Comparison of ENCODE assay signal across 25 cellular contexts in the genomic region with DNA sequence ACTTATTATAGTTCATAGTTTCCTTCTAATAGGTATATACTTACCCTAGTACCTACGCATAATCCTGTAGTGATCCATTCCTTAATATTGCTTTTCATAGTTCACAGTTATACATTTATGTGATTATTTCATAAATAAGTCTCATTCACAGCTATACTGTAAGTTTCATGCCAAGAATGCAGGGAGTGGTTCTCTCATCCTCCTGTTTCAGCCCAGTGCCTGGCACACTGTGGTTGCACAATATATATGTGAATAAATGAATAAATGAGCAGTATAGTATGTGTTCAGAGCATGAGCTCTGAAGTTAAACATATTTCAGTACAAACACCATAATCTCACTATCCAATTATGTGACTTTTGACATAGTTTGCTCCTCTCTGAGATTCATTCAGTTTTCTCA.
DNase-seq lines count a peak whose midpoint lies in the region; ATAC-seq and TF ChIP-seq lines count a peak whose summit lies in the region.
"Had no signal": no experiment of that assay in that cellular context is flagged by ENCODE, and none has a peak within 500 bp of the region (broad histone marks: within the 10 kb centered on the region; RNA-seq: fewer than 3 reads in every experiment).

No MANE protein-coding gene starts in this region.

- H3K4me3 Mint-ChIP-seq in T-helper 17 cell: no peak overlapping the region
- H3K4me3 Mint-ChIP-seq in stimulated activated memory B cell treated with anti-CD40 and anti-IgM and Interleukin-4, amounts not matched to agents 10 μg/mL and 1 μg/mL and 100 μg/mL, for 72 hours: no peak overlapping the region
- H3K4me3 Mint-ChIP-seq: endodermal cell, GM23338, IgD-negative memory B cell had no signal

- H3K4me1 ChIP-seq in SK-N-SH (ENCODE audit: control insufficient read depth in 1 of 2, insufficient read depth in 2 of 2, low read depth in 1 of 2, low read length in 1 of 2): peaks cover under 1 to 42% of the 10 kb centered on the region in 2 experiments

- no peaks in the 10 kb centered on the region for H3K9me3 ChIP-seq in SK-N-SH
- no peaks in the 10 kb centered on the region for H3K9me3 ChIP-seq in T-helper 17 cell (ENCODE audit: control insufficient read depth, low read length, poor library complexity, severe bottlenecking)
- H3K9me3 ChIP-seq: BE2C, testis had no signal

- 100% methylated on average over 1 of the region's 1 CpG for WGBS in SK-N-SH (ENCODE audit: low lambda C conversion rate)

- no peak for ATAC-seq in SK-N-SH treated with all-trans-retinoic acid at 6 μM for 48 hours
- no peak for ATAC-seq in T-helper 17 cell
- ATAC-seq in esophagus mucosa: peak; percentile 88
- no peak for ATAC-seq in stimulated activated memory B cell treated with anti-CD40 and anti-IgM and Interleukin-4, amounts not matched to agents 10 μg/mL and 1 μg/mL and 100 μg/mL, for 72 hours
- ATAC-seq in HG03159 (IDR thresholded peaks at IDR 0.05; ENCODE audit: unreplicated experiment): no peak
- ATAC-seq: GM23338 had no signal

- H3K36me3 ChIP-seq in SK-N-SH (replicated peaks in 1 of 2; ENCODE audit: control insufficient read depth in 1 of 2, insufficient read depth in 2 of 2, low read length in 1 of 2): peaks cover 0 to 6% of the 10 kb centered on the region in 2 experiments
- H3K36me3 ChIP-seq: BE2C had no signal

- no peak for TF ChIP-seq CTCF in SK-N-SH (IDR thresholded peaks at IDR 0.05)

- H3K9ac ChIP-seq in SK-N-SH: no peak overlapping the region
- H3K9ac ChIP-seq: parathyroid adenoma had no signal

- H3K27ac Mint-ChIP-seq in T-helper 17 cell: peak overlapping the region; percentile 82
- H3K27ac Mint-ChIP-seq in stimulated activated memory B cell treated with anti-CD40 and anti-IgM and Interleukin-4, amounts not matched to agents 10 μg/mL and 1 μg/mL and 100 μg/mL, for 72 hours: peak overlapping the region; percentile 59
- H3K27ac Mint-ChIP-seq: endodermal cell, GM23338 had no signal

- TF ChIP-seq RAD21 in SK-N-SH (IDR thresholded peaks at IDR 0.05; ENCODE audit: low read length): no peak

- H4K20me1 ChIP-seq in SK-N-SH (ENCODE audit: insufficient read depth): no peaks in the 10 kb centered on the region

- peaks cover 35% of the 10 kb centered on the region for H3K4me1 Mint-ChIP-seq in T-helper 17 cell
- H3K4me1 Mint-ChIP-seq in stimulated activated memory B cell treated with anti-CD40 and anti-IgM and Interleukin-4, amounts not matched to agents 10 μg/mL and 1 μg/mL and 100 μg/mL, for 72 hours: peaks cover 54% of the 10 kb centered on the region

- no peaks in the 10 kb centered on the region for H3K27me3 Mint-ChIP-seq in T-helper 17 cell
- H3K27me3 Mint-ChIP-seq in stimulated activated memory B cell treated with anti-CD40 and anti-IgM and Interleukin-4, amounts not matched to agents 10 μg/mL and 1 μg/mL and 100 μg/mL, for 72 hours: no peaks in the 10 kb centered on the region
- H3K27me3 Mint-ChIP-seq: IgD-negative memory B cell had no signal

- CTCF ChIA-PET in SK-N-SH (lab: Yijun Ruan, JAX): interaction anchor here (1.3 kb wide), 1 partner anchor 27 kb away, joined by 3 read pairs; no protein-coding TSS in a partner anchor

- intact Hi-C loops in head of caudate nucleus (cut with DNase I): no loop called here

- no peaks in the 10 kb centered on the region for H3K9me3 Mint-ChIP-seq in stimulated activated memory B cell treated with anti-CD40 and anti-IgM and Interleukin-4, amounts not matched to agents 10 μg/mL and 1 μg/mL and 100 μg/mL, for 72 hours
- H3K9me3 Mint-ChIP-seq: GM23338, IgD-negative memory B cell had no signal

- H3K4me3 ChIP-seq in SK-N-SH (ENCODE audit: low read depth in 2 of 2, low read length in 1 of 2): no peak overlapping the region
- H3K4me3 ChIP-seq: GM23338, testis had no signal

- DNase-seq in SK-N-SH (no peak), T-helper 17 cell (no peak), head of caudate nucleus (no peak), NOMO-1 treated with dmso at 0.1 percent for 144 hours (lab: John Stamatoyannopoulos, UW; ENCODE audit: unreplicated experiment) (no peak)
- DNase-seq: activated CD4-positive, alpha-beta T cell treated with anti-CD3 and anti-CD28 coated beads for 48 hours; activated T-cell treated with anti-CD3 and anti-CD28 coated beads, Interleukin-2, amount 50 U/mL, for 48 hours; BE2C; central memory CD4-positive, alpha-beta T cell; endodermal cell; left cardiac atrium; NCI-H2081 treated with DMSO at 0.1 percent for 48 hours; NCI-H526 treated with DMSO at 0.1 percent for 48 hours; SIG-M5; stimulated activated CD4-positive, alpha-beta T cell treated with anti-CD3 and anti-CD28 coated beads, Interleukin-4, amount 100 ng/mL, for 4 hours; stimulated activated CD8-positive, alpha-beta memory T cell treated with anti-CD3 and anti-CD28 coated beads, Interleukin-4, amount 100 ng/mL, for 48 hours; T1000; testis had no signal

- H3K36me3 Mint-ChIP-seq in T-helper 17 cell (ENCODE audit: low read depth): no peaks in the 10 kb centered on the region
- H3K36me3 Mint-ChIP-seq in stimulated activated memory B cell treated with anti-CD40 and anti-IgM and Interleukin-4, amounts not matched to agents 10 μg/mL and 1 μg/mL and 100 μg/mL, for 72 hours: peaks cover 15% of the 10 kb centered on the region

- H3K4me2 ChIP-seq in SK-N-SH: no peak overlapping the region; the same call in 1 of the 2 replicates
- H3K4me2 ChIP-seq: GM23338 had no signal

- TF ChIP-seq EP300 in SK-N-SH (IDR thresholded peaks at IDR 0.05; ENCODE audit: borderline replicate concordance in 1 of 2, low read depth in 1 of 2, low read length in 1 of 2): no peak

- no peak overlapping the region for H2AFZ ChIP-seq in SK-N-SH (ENCODE audit: low read depth)
- H2AFZ ChIP-seq: GM23338, parathyroid adenoma had no signal

- POLR2A ChIA-PET in SK-N-SH (lab: Yijun Ruan, JAX): no interaction called here

- H3K9me2 ChIP-seq in SK-N-SH: no peaks in the 10 kb centered on the region

- peaks cover 79% of the 10 kb centered on the region for H3K79me2 ChIP-seq in SK-N-SH (ENCODE audit: insufficient read depth)

- peak overlapping the region; percentile 39 to 98; a peak in 3 of 4 replicates for H3K27ac ChIP-seq in SK-N-SH (ENCODE audit: low read depth in 2 of 2, low read length in 1 of 2)
- H3K27ac ChIP-seq: 22Rv1, parathyroid adenoma, testis had no signal

- peaks cover 36% of the 10 kb centered on the region for H3F3A ChIP-seq in SK-N-SH (replicated peaks; ENCODE audit: insufficient read depth)

- no peaks in the 10 kb centered on the region for H3K27me3 ChIP-seq in SK-N-SH (ENCODE audit: insufficient read depth)
- H3K27me3 ChIP-seq: BE2C, testis had no signal

TF ChIP-seq in SK-N-SH, 30 proteins besides CTCF, POLR2A, EP300 and RAD21 (continues in another document):
- TF ChIP-seq EZH2phosphoT487 (IDR thresholded peaks at IDR 0.05; ENCODE audit: borderline replicate concordance, low read depth) (no peak), MXI1 (IDR thresholded peaks at IDR 0.05; ENCODE audit: low read depth, low read length) (no peak), ELF1 (IDR thresholded peaks at IDR 0.05) (no peak)
- TF ChIP-seq, protein P1, sequence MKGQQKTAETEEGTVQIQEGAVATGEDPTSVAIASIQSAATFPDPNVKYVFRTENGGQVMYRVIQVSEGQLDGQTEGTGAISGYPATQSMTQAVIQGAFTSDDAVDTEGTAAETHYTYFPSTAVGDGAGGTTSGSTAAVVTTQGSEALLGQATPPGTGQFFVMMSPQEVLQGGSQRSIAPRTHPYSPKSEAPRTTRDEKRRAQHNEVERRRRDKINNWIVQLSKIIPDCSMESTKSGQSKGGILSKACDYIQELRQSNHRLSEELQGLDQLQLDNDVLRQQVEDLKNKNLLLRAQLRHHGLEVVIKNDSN (IDR thresholded peaks at IDR 0.05; ENCODE audit: borderline replicate concordance, low read depth): no peak
- TF ChIP-seq, protein P2, sequence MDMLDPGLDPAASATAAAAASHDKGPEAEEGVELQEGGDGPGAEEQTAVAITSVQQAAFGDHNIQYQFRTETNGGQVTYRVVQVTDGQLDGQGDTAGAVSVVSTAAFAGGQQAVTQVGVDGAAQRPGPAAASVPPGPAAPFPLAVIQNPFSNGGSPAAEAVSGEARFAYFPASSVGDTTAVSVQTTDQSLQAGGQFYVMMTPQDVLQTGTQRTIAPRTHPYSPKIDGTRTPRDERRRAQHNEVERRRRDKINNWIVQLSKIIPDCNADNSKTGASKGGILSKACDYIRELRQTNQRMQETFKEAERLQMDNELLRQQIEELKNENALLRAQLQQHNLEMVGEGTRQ (IDR thresholded peaks at IDR 0.05; ENCODE audit: borderline replicate concordance, low read depth, low read length): no peak

TF ChIP-seq in SK-N-SH treated with all-trans-retinoic acid at 6 μM for 48 hours, 23 proteins besides CTCF, POLR2A, EP300 and RAD21 (continues in another document):
- TF ChIP-seq, protein P3, sequence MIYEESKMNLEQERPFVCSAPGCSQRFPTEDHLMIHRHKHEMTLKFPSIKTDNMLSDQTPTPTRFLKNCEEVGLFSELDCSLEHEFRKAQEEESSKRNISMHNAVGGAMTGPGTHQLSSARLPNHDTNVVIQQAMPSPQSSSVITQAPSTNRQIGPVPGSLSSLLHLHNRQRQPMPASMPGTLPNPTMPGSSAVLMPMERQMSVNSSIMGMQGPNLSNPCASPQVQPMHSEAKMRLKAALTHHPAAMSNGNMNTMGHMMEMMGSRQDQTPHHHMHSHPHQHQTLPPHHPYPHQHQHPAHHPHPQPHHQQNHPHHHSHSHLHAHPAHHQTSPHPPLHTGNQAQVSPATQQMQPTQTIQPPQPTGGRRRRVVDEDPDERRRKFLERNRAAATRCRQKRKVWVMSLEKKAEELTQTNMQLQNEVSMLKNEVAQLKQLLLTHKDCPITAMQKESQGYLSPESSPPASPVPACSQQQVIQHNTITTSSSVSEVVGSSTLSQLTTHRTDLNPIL (CRISPR knock-in tag; IDR thresholded peaks at IDR 0.05; ENCODE audit: low read depth): no peak
- TF ChIP-seq PPARA (CRISPR knock-in tag; IDR thresholded peaks at IDR 0.05; ENCODE audit: borderline replicate concordance) (no peak), BACH2 (CRISPR knock-in tag; IDR thresholded peaks at IDR 0.05; ENCODE audit: borderline replicate concordance) (no peak), OSR1 (CRISPR knock-in tag; IDR thresholded peaks at IDR 0.05) (no peak)
- TF ChIP-seq, protein P4, sequence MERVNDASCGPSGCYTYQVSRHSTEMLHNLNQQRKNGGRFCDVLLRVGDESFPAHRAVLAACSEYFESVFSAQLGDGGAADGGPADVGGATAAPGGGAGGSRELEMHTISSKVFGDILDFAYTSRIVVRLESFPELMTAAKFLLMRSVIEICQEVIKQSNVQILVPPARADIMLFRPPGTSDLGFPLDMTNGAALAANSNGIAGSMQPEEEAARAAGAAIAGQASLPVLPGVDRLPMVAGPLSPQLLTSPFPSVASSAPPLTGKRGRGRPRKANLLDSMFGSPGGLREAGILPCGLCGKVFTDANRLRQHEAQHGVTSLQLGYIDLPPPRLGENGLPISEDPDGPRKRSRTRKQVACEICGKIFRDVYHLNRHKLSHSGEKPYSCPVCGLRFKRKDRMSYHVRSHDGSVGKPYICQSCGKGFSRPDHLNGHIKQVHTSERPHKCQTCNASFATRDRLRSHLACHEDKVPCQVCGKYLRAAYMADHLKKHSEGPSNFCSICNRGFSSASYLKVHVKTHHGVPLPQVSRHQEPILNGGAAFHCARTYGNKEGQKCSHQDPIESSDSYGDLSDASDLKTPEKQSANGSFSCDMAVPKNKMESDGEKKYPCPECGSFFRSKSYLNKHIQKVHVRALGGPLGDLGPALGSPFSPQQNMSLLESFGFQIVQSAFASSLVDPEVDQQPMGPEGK (CRISPR knock-in tag; IDR thresholded peaks at IDR 0.05; ENCODE audit: borderline replicate concordance): no peak
